Comparison of ENCODE assay signal across 1 cellular context in genomic region chr14:91389173-91389572, GRCh38.
TF ChIP-seq lines count a peak whose summit lies in the region.

No MANE protein-coding gene starts in this region.

TF ChIP-seq in HepG2, 621 proteins besides CTCF, POLR2A, EP300 and RAD21 (continued from another document):
- TF ChIP-seq ZBTB37 (CRISPR knock-in tag; IDR thresholded peaks at IDR 0.05) (no peak), NCOR1 (IDR thresholded peaks at IDR 0.05; ENCODE audit: borderline replicate concordance, low read length) (0 out of 2 replicates have a peak, but pooled peaks have one; percentile 36), ZNF574 (CRISPR knock-in tag; IDR thresholded peaks at IDR 0.05) (no peak), ZBTB43 (CRISPR knock-in tag; conservative IDR thresholded peaks at IDR 0.05) (no peak), NR2F2 (IDR thresholded peaks at IDR 0.05; ENCODE audit: borderline replicate concordance, low read depth) (peak; percentile 71), ZNF224 (CRISPR knock-in tag; IDR thresholded peaks at IDR 0.05) (no peak), NFAT5 (CRISPR knock-in tag; IDR thresholded peaks at IDR 0.05) (no peak), DNMT3B (CRISPR knock-in tag; conservative IDR thresholded peaks at IDR 0.05) (no peak), FOXP1 (IDR thresholded peaks at IDR 0.05) (no peak), FOXP1 (CRISPR knock-in tag; IDR thresholded peaks at IDR 0.05) (no peak), ZGPAT (CRISPR knock-in tag; IDR thresholded peaks at IDR 0.05) (no peak), ZNF770 (CRISPR knock-in tag; IDR thresholded peaks at IDR 0.05) (no peak), ZMYM4 (CRISPR knock-in tag; IDR thresholded peaks at IDR 0.05) (no peak), CBX5 (CRISPR knock-in tag; IDR thresholded peaks at IDR 0.05; ENCODE audit: borderline replicate concordance) (no peak), UBTF (CRISPR knock-in tag; IDR thresholded peaks at IDR 0.05) (no peak), PATZ1 (CRISPR knock-in tag; IDR thresholded peaks at IDR 0.05) (peak; percentile 94), BCL6 (CRISPR knock-in tag; IDR thresholded peaks at IDR 0.05) (peak; percentile 54), SKI (IDR thresholded peaks at IDR 0.05; ENCODE audit: partially characterized antibody) (peak; percentile 48), MAFF (IDR thresholded peaks at IDR 0.05; ENCODE audit: low read depth, low read length) (no peak)
TF ChIP-seq in HepG2: peak in this region for 13.
